Comparison of ENCODE assay signal across 1 cellular context in the genomic region with DNA sequence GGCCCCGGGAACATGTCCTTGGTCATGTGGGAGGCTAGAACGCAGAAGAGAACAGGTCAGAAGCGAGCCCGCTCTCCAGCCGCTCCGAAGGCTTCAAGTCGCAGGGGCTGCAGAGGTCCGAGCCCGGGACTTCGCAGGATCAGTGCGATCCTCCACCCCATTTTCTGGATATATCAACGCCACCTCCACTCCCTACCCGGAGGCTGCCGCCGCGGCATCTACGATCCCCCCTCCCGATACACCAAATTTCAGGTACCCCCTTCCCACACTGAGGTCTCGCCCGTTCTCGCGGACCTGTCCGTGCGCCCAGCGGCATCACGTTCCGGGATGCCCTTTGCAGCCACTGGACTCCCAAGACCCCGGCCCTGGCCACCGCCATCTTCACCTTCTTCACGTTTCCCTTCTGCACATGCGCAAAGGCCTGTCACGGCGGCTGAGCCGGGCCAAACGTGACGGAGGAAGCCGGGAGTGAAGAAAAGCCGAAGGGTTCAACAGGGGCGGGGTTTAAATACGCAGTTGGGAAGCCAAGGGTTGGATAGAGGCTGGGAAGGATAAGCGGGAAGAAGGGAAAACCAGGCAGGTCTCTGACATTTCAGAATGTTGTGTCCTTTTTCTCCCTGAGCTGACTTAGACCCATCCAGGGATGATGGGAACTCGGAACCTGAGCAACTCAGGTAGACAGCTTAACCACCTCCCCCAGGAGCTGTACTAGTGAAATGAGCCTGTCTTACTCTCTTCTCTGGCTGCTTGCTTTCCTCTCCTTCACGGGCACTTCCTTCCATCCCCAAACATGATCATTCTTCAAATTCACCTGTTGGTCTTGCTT.
A peak's percentile ranks its signal among the peaks of the same experiment; 100 is the strongest.
TF ChIP-seq lines count a peak whose summit lies in the region.

TSS of gene NDUFB8 (minus strand) at position 399 of the 826 bp plus-strand sequence. CDS start at position 379, 20 bp downstream.

TF ChIP-seq in H1, 55 proteins besides CTCF, POLR2A, EP300 and RAD21:
- peak; percentile 65 for TF ChIP-seq NRF1 (IDR thresholded peaks at IDR 0.05; ENCODE audit: low read depth, low read length)
- peak; percentile 63; the same call in 1 of the 2 replicates for TF ChIP-seq TBP (IDR thresholded peaks at IDR 0.05; ENCODE audit: low read depth, low read length)
- 0 out of 2 replicates have a peak, but pooled peaks have one; percentile 50 for TF ChIP-seq CHD2 (IDR thresholded peaks at IDR 0.05; ENCODE audit: low read length)
- peak; percentile 88 for TF ChIP-seq PHF8 (conservative IDR thresholded peaks at IDR 0.05; ENCODE audit: low read depth, low read length)
- TF ChIP-seq ASH2L (IDR thresholded peaks at IDR 0.05; ENCODE audit: low read length) = peak; percentile 91
- peak; percentile 53 for TF ChIP-seq SAP30 (IDR thresholded peaks at IDR 0.05; ENCODE audit: insufficient read depth, insufficient replicate concordance, low read length)
- TF ChIP-seq ATF2 (IDR thresholded peaks at IDR 0.05; ENCODE audit: low read length) = no peak
- TF ChIP-seq GABPA (IDR thresholded peaks at IDR 0.05; ENCODE audit: borderline replicate concordance, insufficient read depth, low read length) = no peak
- no peak for TF ChIP-seq POU5F1 (IDR thresholded peaks at IDR 0.05; ENCODE audit: low read depth, low read length)
- TF ChIP-seq TAF1 (IDR thresholded peaks at IDR 0.05; ENCODE audit: low read depth, low read length) = peak; percentile 85
- peak; percentile 91 for TF ChIP-seq YY1 (IDR thresholded peaks at IDR 0.05; ENCODE audit: low read depth, low read length)
- TF ChIP-seq RFX5 (IDR thresholded peaks at IDR 0.05; ENCODE audit: borderline replicate concordance, low read depth, low read length) = no peak
- TF ChIP-seq TAF7 (optimal IDR thresholded peaks at IDR 0.05; ENCODE audit: borderline replicate concordance, low read depth, low read length) = peak; percentile 18
- peak; percentile 39; the same call in 1 of the 2 replicates for TF ChIP-seq RBBP5 (IDR thresholded peaks at IDR 0.05; ENCODE audit: borderline replicate concordance, low read depth, low read length)
- TF ChIP-seq CBX5 (IDR thresholded peaks at IDR 0.05; ENCODE audit: low read depth, low read length) = no peak
- peak in 1 of 2 experiments; percentile 69; a peak in 1 of 4 replicates for TF ChIP-seq SIN3A (conservative IDR thresholded peaks at IDR 0.05 in 1 of 2, IDR thresholded peaks at IDR 0.05 in 1 of 2; ENCODE audit: low read depth in 1 of 2, low read length in 2 of 2)
- TF ChIP-seq POLR2AphosphoS5 (IDR thresholded peaks at IDR 0.05; ENCODE audit: low read depth, low read length) = peak; percentile 79
- no peak for TF ChIP-seq EGR1 (IDR thresholded peaks at IDR 0.05; ENCODE audit: borderline replicate concordance, low read depth, low read length)
- peak; percentile 82 for TF ChIP-seq CREB1 (IDR thresholded peaks at IDR 0.05)
- peak; percentile 62 for TF ChIP-seq KDM5A (IDR thresholded peaks at IDR 0.05; ENCODE audit: low read length)
- peak; percentile 94 for TF ChIP-seq KDM4A (IDR thresholded peaks at IDR 0.05; ENCODE audit: low read depth, low read length, severe bottlenecking)
TF ChIP-seq in H1: peak in this region for 15.
